Comparison of ENCODE assay signal across 27 cellular contexts in genomic region chr4:2729533-2729875, GRCh38.
"Had no signal": no experiment of that assay in that cellular context is flagged by ENCODE, and none has a peak within 500 bp of the region (broad histone marks: within the 10 kb centered on the region; RNA-seq: fewer than 3 reads in every experiment).

No MANE protein-coding gene starts in this region.

- ATAC-seq: effector memory CD8-positive, alpha-beta T cell; heart right ventricle; left colon; left ventricle myocardium superior; mucosa of descending colon; naive thymus-derived CD4-positive, alpha-beta T cell had no signal

- H3K27me3 Mint-ChIP-seq: effector memory CD8-positive, alpha-beta T cell; memory B cell; naive thymus-derived CD4-positive, alpha-beta T cell had no signal

- H3K36me3 ChIP-seq: neural progenitor cell had no signal

- DNase-seq: cortex of kidney; effector memory CD8-positive, alpha-beta T cell; erythroblast; esophagus squamous epithelium; foreskin melanocyte; glutamatergic neuron; heart right ventricle; hippocampal formation; kidney glomerular epithelial cell; left ventricle myocardium superior; mucosa of descending colon; naive thymus-derived CD4-positive, alpha-beta T cell; stimulated activated CD4-positive, alpha-beta T cell treated with anti-CD3 and anti-CD28 coated beads, Interleukin-4, amount 100 ng/mL, for 4 hours; stimulated activated naive CD4-positive, alpha-beta T cell treated with Interleukin-2 at 50 U/mL for 16 hours; stomach; trophoblast cell had no signal

- H3K27me3 ChIP-seq: esophagus squamous epithelium, heart right ventricle, neural progenitor cell, right atrium auricular region, spleen, stomach, thyroid gland had no signal

- H3K27ac ChIP-seq: esophagus squamous epithelium, heart right ventricle, neural progenitor cell, parathyroid adenoma, prostate gland, right atrium auricular region, skin epidermis, spleen, stomach had no signal

- H3K27ac Mint-ChIP-seq: nephron, neural progenitor cell had no signal

- H3K9me3 Mint-ChIP-seq: effector memory CD8-positive, alpha-beta T cell; memory B cell; neural progenitor cell had no signal

- H3K9me3 ChIP-seq: esophagus squamous epithelium, heart right ventricle, mucosa of descending colon, prostate gland, right atrium auricular region, spleen, stomach, thyroid gland had no signal

- H3K4me3 Mint-ChIP-seq: effector memory CD8-positive, alpha-beta T cell; memory B cell; naive thymus-derived CD4-positive, alpha-beta T cell; nephron; neural progenitor cell had no signal

- H3K4me3 ChIP-seq: esophagus squamous epithelium, heart right ventricle, lung, mucosa of descending colon, neural progenitor cell, prostate gland, right atrium auricular region, skin epidermis, spleen, stomach, thyroid gland had no signal

- H3K4me1 Mint-ChIP-seq: nephron, neural progenitor cell had no signal

- H3K4me1 ChIP-seq: parathyroid adenoma, prostate gland, right atrium auricular region, stomach had no signal
